21 cellular contexts compared by ENCODE assay signal in the genomic region with DNA sequence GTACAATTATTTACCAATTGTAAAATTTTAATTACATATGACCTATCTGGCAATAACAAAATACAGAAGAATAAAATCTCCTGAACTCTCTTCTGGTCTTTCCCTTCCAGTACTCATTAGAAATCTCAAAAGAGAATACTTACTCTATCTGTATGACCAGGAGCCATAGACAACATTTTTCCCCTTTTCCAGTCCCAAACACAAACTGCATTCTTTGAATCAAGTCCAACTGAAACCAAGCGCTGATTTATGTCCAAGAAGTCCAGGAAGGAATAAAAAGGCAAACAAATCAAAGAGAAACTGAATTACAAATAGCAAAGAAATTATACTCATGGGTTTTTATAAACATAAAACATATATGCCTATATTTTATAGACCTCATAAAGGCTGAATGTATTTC.
"Had no signal": no experiment of that assay in that cellular context is flagged by ENCODE, and none has a peak within 500 bp of the region (broad histone marks: within the 10 kb centered on the region; RNA-seq: fewer than 3 reads in every experiment).

No MANE protein-coding gene starts in this region.

- H3K4me1 ChIP-seq: body of pancreas, psoas muscle, right atrium auricular region, thyroid gland had no signal

- H3K27ac Mint-ChIP-seq: activated naive CD4-positive, alpha-beta T cell treated with anti-CD3 and anti-CD28 coated beads, Interleukin-2, amount 50 U/mL, for 72 hours; dendritic cell treated with granulocyte-macrophage colony-stimulating factor and Interleukin-4, amounts not matched to agents 40 ng/mL and 50 ng/mL, for 4 days; natural killer cell treated with Interleukin-12 subunit alpha and Interleukin-12 subunit beta and Interleukin-15 and Interleukin-18, amount 100 ng/mL, for 72 hours; T-cell had no signal

- ATAC-seq: activated naive CD4-positive, alpha-beta T cell treated with anti-CD3 and anti-CD28 coated beads, Interleukin-2, amount 50 U/mL, for 72 hours; body of pancreas; gastroesophageal sphincter; natural killer cell treated with Interleukin-12 subunit alpha and Interleukin-12 subunit beta and Interleukin-15 and Interleukin-18, amount 100 ng/mL, for 72 hours; psoas muscle; stimulated activated naive CD8-positive, alpha-beta T cell treated with anti-CD3 and anti-CD28 coated beads, Interleukin-15, Interleukin-2, amounts not matched to agents 100 U/mL and 50 U/mL, for 24 hours; T-cell had no signal

- H3K27ac ChIP-seq: adrenal gland, body of pancreas, cardiac muscle cell, gastroesophageal sphincter, neutrophil, psoas muscle, right atrium auricular region, thyroid gland had no signal

- H3K27me3 Mint-ChIP-seq: dendritic cell treated with granulocyte-macrophage colony-stimulating factor and Interleukin-4, amounts not matched to agents 40 ng/mL and 50 ng/mL, for 4 days; T-cell had no signal

- H3K9me3 Mint-ChIP-seq: activated naive CD4-positive, alpha-beta T cell treated with anti-CD3 and anti-CD28 coated beads, Interleukin-2, amount 50 U/mL, for 72 hours; dendritic cell treated with granulocyte-macrophage colony-stimulating factor and Interleukin-4, amounts not matched to agents 40 ng/mL and 50 ng/mL, for 4 days; natural killer cell treated with Interleukin-12 subunit alpha and Interleukin-12 subunit beta and Interleukin-15 and Interleukin-18, amount 100 ng/mL, for 72 hours; T-cell had no signal

- H3K9me3 ChIP-seq: adrenal gland, body of pancreas, gastroesophageal sphincter, neutrophil, ovary, psoas muscle, right atrium auricular region, thyroid gland had no signal

- H3K36me3 Mint-ChIP-seq: activated naive CD4-positive, alpha-beta T cell treated with anti-CD3 and anti-CD28 coated beads, Interleukin-2, amount 50 U/mL, for 72 hours; natural killer cell treated with Interleukin-12 subunit alpha and Interleukin-12 subunit beta and Interleukin-15 and Interleukin-18, amount 100 ng/mL, for 72 hours had no signal

- H3K4me3 ChIP-seq: adrenal gland, body of pancreas, cardiac muscle cell, gastroesophageal sphincter, ovary, psoas muscle, right atrium auricular region, thyroid gland had no signal

- H3K27me3 ChIP-seq: adrenal gland, body of pancreas, cardiac muscle cell, gastroesophageal sphincter, neutrophil, ovary, right atrium auricular region, thyroid gland had no signal

- H3K4me1 Mint-ChIP-seq: T-cell had no signal

- H3K36me3 ChIP-seq: adrenal gland, cardiac muscle cell, gastroesophageal sphincter, neutrophil, ovary, right atrium auricular region, thyroid gland had no signal

- H3K4me3 Mint-ChIP-seq: dendritic cell treated with granulocyte-macrophage colony-stimulating factor and Interleukin-4, amounts not matched to agents 40 ng/mL and 50 ng/mL, for 4 days; natural killer cell treated with Interleukin-12 subunit alpha and Interleukin-12 subunit beta and Interleukin-15 and Interleukin-18, amount 100 ng/mL, for 72 hours; T-cell had no signal

- DNase-seq: activated T-cell treated with anti-CD3 and anti-CD28 coated beads, Interleukin-2, amount 50 U/mL, for 1 hour; adrenal gland; body of pancreas; effector CD4-positive, alpha-beta T cell; erythroblast; head of caudate nucleus; hypothalamus; midbrain; ovary; psoas muscle; stimulated activated CD4-positive, alpha-beta T cell treated with anti-CD3 and anti-CD28 coated beads, Interleukin-4, amount 100 ng/mL, for 24 hours; stimulated activated naive CD8-positive, alpha-beta T cell treated with anti-CD3 and anti-CD28 coated beads, Interleukin-15, Interleukin-2, amounts not matched to agents 100 U/mL and 50 U/mL, for 24 hours; T-cell; thyroid gland had no signal
